In genomic region chr1:45848714-45849113, GRCh38 we compare ENCODE assay signal across 25 cellular contexts.
"Had no signal": no experiment of that assay in that cellular context is flagged by ENCODE, and none has a peak within 500 bp of the region (broad histone marks: within the 10 kb centered on the region; RNA-seq: fewer than 3 reads in every experiment).

No MANE protein-coding gene starts in this region.

- DNase-seq: activated CD4-positive, alpha-beta T cell treated with anti-CD3 and anti-CD28 coated beads for 1 hour; activated CD4-positive, alpha-beta T cell treated with anti-CD3 and anti-CD28 coated beads, Interleukin-2, amount 50 U/mL, for 1 hour; activated CD8-positive, alpha-beta T cell treated with anti-CD3 and anti-CD28 coated beads for 36 hours; activated T-cell treated with anti-CD3 and anti-CD28 coated beads, Interleukin-2, amount 50 U/mL, for 4 hours; cerebellar nuclear complex; colonic mucosa; effector CD8-positive, alpha-beta T cell; erythroblast; head of caudate nucleus; hippocampal formation; kidney; left colon; mammary epithelial cell; posterior cingulate gyrus; right cardiac atrium; spleen; stimulated activated naive CD4-positive, alpha-beta T cell; T-helper 9 cell had no signal

- H3K27ac Mint-ChIP-seq: activated CD8-positive, alpha-beta T cell treated with anti-CD3 and anti-CD28 coated beads for 36 hours; activated naive CD4-positive, alpha-beta T cell treated with anti-CD3 and anti-CD28 coated beads, Interleukin-2, amount 50 U/mL, for 24 hours; activated T-helper 2 cell treated with anti-CD3 and anti-CD28 coated beads, Interferon-gamma antibody, Interleukin-2, Interleukin-4, amounts not matched to agents 10 μg/mL and 5 μg/mL and 100 μg/mL, durations not matched to agents 14 hours and 24 hours and 36 hours; brain; natural killer cell treated with Interleukin-12 subunit alpha and Interleukin-12 subunit beta and Interleukin-15 and Interleukin-18, amount 100 ng/mL, for 72 hours; T-helper 1 cell treated with Interleukin-12 subunit alpha and Interleukin-12 subunit beta and Interleukin-4 antibody, amounts not matched to agents 30 μg/mL and 1 μg/mL, for 36 hours had no signal

- H3K27me3 Mint-ChIP-seq: activated CD8-positive, alpha-beta T cell treated with anti-CD3 and anti-CD28 coated beads for 36 hours; activated naive CD4-positive, alpha-beta T cell treated with anti-CD3 and anti-CD28 coated beads, Interleukin-2, amount 50 U/mL, for 24 hours; brain; natural killer cell treated with Interleukin-12 subunit alpha and Interleukin-12 subunit beta and Interleukin-15 and Interleukin-18, amount 100 ng/mL, for 72 hours had no signal

- H3K27me3 ChIP-seq: cardiac muscle cell, colonic mucosa, spleen, tibial nerve had no signal

- H3K9me3 Mint-ChIP-seq: natural killer cell treated with Interleukin-12 subunit alpha and Interleukin-12 subunit beta and Interleukin-15 and Interleukin-18, amount 100 ng/mL, for 72 hours had no signal

- H3K36me3 ChIP-seq: cardiac muscle cell, colonic mucosa, spleen had no signal

- H3K27ac ChIP-seq: cardiac muscle cell, colonic mucosa, spleen, tibial nerve had no signal

- ATAC-seq: activated CD8-positive, alpha-beta T cell treated with anti-CD3 and anti-CD28 coated beads for 36 hours; activated T-cell treated with anti-CD3 and anti-CD28 coated beads, Interleukin-2, amount 50 U/mL, for 4 hours; natural killer cell treated with Interleukin-12 subunit alpha and Interleukin-12 subunit beta and Interleukin-15 and Interleukin-18, amount 100 ng/mL, for 72 hours; right cardiac atrium had no signal

- H3K4me3 ChIP-seq: cardiac muscle cell, colonic mucosa, spleen, tibial nerve had no signal

- H3K9me3 ChIP-seq: colonic mucosa had no signal

- H3K4me1 Mint-ChIP-seq: activated naive CD4-positive, alpha-beta T cell treated with anti-CD3 and anti-CD28 coated beads, Interleukin-2, amount 50 U/mL, for 24 hours; brain had no signal

- H3K4me3 Mint-ChIP-seq: activated CD8-positive, alpha-beta T cell treated with anti-CD3 and anti-CD28 coated beads for 36 hours; activated naive CD4-positive, alpha-beta T cell treated with anti-CD3 and anti-CD28 coated beads, Interleukin-2, amount 50 U/mL, for 24 hours; activated T-cell treated with anti-CD3 and anti-CD28 coated beads, Interleukin-2, amount 50 U/mL, for 4 hours; brain; natural killer cell treated with Interleukin-12 subunit alpha and Interleukin-12 subunit beta and Interleukin-15 and Interleukin-18, amount 100 ng/mL, for 72 hours; T-helper 1 cell treated with Interleukin-12 subunit alpha and Interleukin-12 subunit beta and Interleukin-4 antibody, amounts not matched to agents 30 μg/mL and 1 μg/mL, for 36 hours had no signal
